10 cellular contexts compared by ENCODE assay signal in the genomic region with DNA sequence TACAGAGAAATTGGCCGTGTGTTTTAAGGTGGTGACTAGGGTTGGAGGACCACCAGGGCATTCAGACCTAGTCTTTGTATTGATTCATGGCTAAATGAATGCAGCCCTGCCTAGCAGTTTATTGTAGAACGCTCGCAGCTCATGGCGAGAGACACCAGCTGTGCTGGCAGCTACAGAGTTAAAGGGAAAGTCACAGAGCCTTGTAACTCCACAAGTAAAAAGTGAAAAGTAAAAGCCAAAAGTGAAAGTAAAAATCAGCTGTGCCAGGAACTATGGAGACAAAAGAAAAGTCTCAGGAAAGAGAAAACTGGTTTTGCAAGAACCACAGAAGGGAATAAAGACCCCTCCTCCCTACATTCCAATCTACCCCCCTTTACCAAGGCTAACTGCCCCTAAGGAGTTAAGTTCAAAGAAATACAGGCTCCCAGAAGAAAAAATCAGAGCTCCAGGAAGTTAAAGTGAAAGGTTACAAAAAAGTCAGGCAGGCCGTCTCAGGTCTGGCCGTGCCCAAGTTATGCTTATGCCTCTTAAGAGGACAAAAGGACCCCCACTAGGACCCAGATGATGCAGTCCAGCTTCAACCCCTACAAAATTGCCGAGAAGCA. TPM values are rescaled to one million over a fixed set of nuclear protein-coding genes. Genes with fewer than 3 reads are reported as not detected.
DNase-seq lines count a peak whose midpoint lies in the region; ATAC-seq, FAIRE-seq and TF ChIP-seq lines count a peak whose summit lies in the region.
"Had no signal": no experiment of that assay in that cellular context is flagged by ENCODE, and none has a peak within 500 bp of the region (broad histone marks: within the 10 kb centered on the region; RNA-seq: fewer than 3 reads in every experiment).

No MANE protein-coding gene starts in this region.

- TF ChIP-seq CTCF in Loucy (conservative IDR thresholded peaks at IDR 0.05; ENCODE audit: low read length) (no peak), MCF 10A (IDR thresholded peaks at IDR 0.05; ENCODE audit: unreplicated experiment) (no peak), keratinocyte (optimal IDR thresholded peaks at IDR 0.05 in 1 of 3, IDR thresholded peaks at IDR 0.05 in 1 of 3, conservative IDR thresholded peaks at IDR 0.05 in 1 of 3; ENCODE audit: extremely low read depth in 1 of 3, insufficient read depth in 2 of 3, low read length in 3 of 3) (no peak)

- H3K9me3 Mint-ChIP-seq in MCF 10A (ENCODE audit: unreplicated experiment): no peaks in the 10 kb centered on the region
- H3K9me3 Mint-ChIP-seq: activated naive CD4-positive, alpha-beta T cell treated with anti-CD3 and anti-CD28 coated beads, Interleukin-2, amount 50 U/mL, for 24 hours had no signal

- peak; percentile 56 for FAIRE-seq in keratinocyte (lab: Jason Lieb, UNC)

- DNase-seq in DMS 273 (lab: John Stamatoyannopoulos, UW; ENCODE audit: unreplicated experiment) (peak; percentile 24), DMS 273 treated with DMSO at 0.1 percent for 48 hours (lab: John Stamatoyannopoulos, UW) (no peak), MCF 10A (ENCODE audit: unreplicated experiment) (peak; percentile 52), keratinocyte (ENCODE audit: low read depth, low spot score) (no peak), NCI-H146 (lab: John Stamatoyannopoulos, UW) (no peak)
- peak; percentile 30 for DNase-seq in stimulated activated naive CD8-positive, alpha-beta T cell treated with anti-CD3 and anti-CD28 coated beads, Interleukin-15, Interleukin-2, amounts not matched to agents 100 U/mL and 50 U/mL, for 24 hours

- no peaks in the 10 kb centered on the region for H3K27me3 Mint-ChIP-seq in MCF 10A (ENCODE audit: insufficient read depth, unreplicated experiment)
- H3K27me3 Mint-ChIP-seq: activated naive CD4-positive, alpha-beta T cell treated with anti-CD3 and anti-CD28 coated beads, Interleukin-2, amount 50 U/mL, for 24 hours had no signal

- H3K4me2 ChIP-seq in Loucy (ENCODE audit: low read depth, low read length, poor library complexity, severe bottlenecking): peak overlapping the region; percentile 85
- H3K4me2 ChIP-seq in keratinocyte (ENCODE audit: control insufficient read depth, extremely low read depth, insufficient read depth, low read depth, low read length): peak overlapping the region; percentile 100

- H2AFZ ChIP-seq in Loucy (ENCODE audit: low read length) (peak overlapping the region; percentile 98), keratinocyte (ENCODE audit: control insufficient read depth, low read length) (peak overlapping the region; percentile 91)

- no peaks in the 10 kb centered on the region for H3K36me3 ChIP-seq in Loucy (ENCODE audit: insufficient read depth, low read length)
- H3K36me3 ChIP-seq in keratinocyte (ENCODE audit: control insufficient read depth in 2 of 2, extremely low read depth in 1 of 2, insufficient read depth in 2 of 2, low read length in 2 of 2): no peaks in the 10 kb centered on the region

- H3K4me1 Mint-ChIP-seq in MCF 10A (ENCODE audit: insufficient read depth, unreplicated experiment): peaks cover 13% of the 10 kb centered on the region

- dilution Hi-C loops in keratinocyte (cut with MboI; ENCODE audit: extremely low pct_ligation_motif_present, low sequenced_read_pairs): no loop called here

- H3K9me2 ChIP-seq in Loucy (replicated peaks; ENCODE audit: low read depth, low read length): no peaks in the 10 kb centered on the region

- CTCF ChIA-PET in MCF 10A (lab: Yijun Ruan, JAX): interaction anchor here (0.7 to 1.3 kb wide), 4 partner anchors 31 to 338 kb away, joined by 3 to 6 read pairs (median 4); no protein-coding TSS in a partner anchor

- H3K4me1 ChIP-seq in Loucy (ENCODE audit: insufficient read depth, low read length, poor library complexity, severe bottlenecking): peaks cover 18% of the 10 kb centered on the region
- H3K4me1 ChIP-seq in keratinocyte (ENCODE audit: control insufficient read depth, extremely low read depth, insufficient read depth, low read length): peaks cover 42% of the 10 kb centered on the region

- peak overlapping the region; percentile 87 for H3K27ac ChIP-seq in keratinocyte (ENCODE audit: control insufficient read depth, insufficient read depth, low read length)
- H3K27ac ChIP-seq: 22Rv1 had no signal

- H3K27ac Mint-ChIP-seq in MCF 10A (ENCODE audit: low read depth, unreplicated experiment): no peak overlapping the region
- H3K27ac Mint-ChIP-seq: activated naive CD4-positive, alpha-beta T cell treated with anti-CD3 and anti-CD28 coated beads, Interleukin-2, amount 50 U/mL, for 24 hours had no signal

- POLR2A ChIA-PET in MCF 10A (lab: Yijun Ruan, JAX): interaction anchor here (0.6 to 7.9 kb wide), 22 partner anchors 9 to 308 kb away, joined by 3 to 177 read pairs (median 4); a partner anchor contains a TSS

- H3K4me3 Mint-ChIP-seq in MCF 10A (ENCODE audit: unreplicated experiment): no peak overlapping the region
- H3K4me3 Mint-ChIP-seq: activated naive CD4-positive, alpha-beta T cell treated with anti-CD3 and anti-CD28 coated beads, Interleukin-2, amount 50 U/mL, for 24 hours had no signal

- H3K9me1 ChIP-seq in keratinocyte (ENCODE audit: control insufficient read depth, extremely low read depth, insufficient read depth, low read length): no peaks in the 10 kb centered on the region

- no peaks in the 10 kb centered on the region for H3K79me2 ChIP-seq in Loucy (ENCODE audit: insufficient read depth, low read length)
- H3K79me2 ChIP-seq in keratinocyte (ENCODE audit: control insufficient read depth, insufficient read depth, low read length): no peaks in the 10 kb centered on the region

- no TSS peak for BruUV-seq in MCF 10A (replicated peaks; lab: Mats Ljungman, UMichigan)

- intact Hi-C loops in MCF 10A (cut with micrococcal nuclease): loop anchor here (2.0 kb wide), 1 partner anchor 53 kb away; no protein-coding TSS in a partner anchor

- no peaks in the 10 kb centered on the region for H3K27me3 ChIP-seq in Loucy (ENCODE audit: insufficient read depth, low read length, poor library complexity, severe bottlenecking)
- no peaks in the 10 kb centered on the region for H3K27me3 ChIP-seq in keratinocyte (ENCODE audit: control insufficient read depth, extremely low read depth, insufficient read depth, low read length)

- no peaks in the 10 kb centered on the region for H3F3A ChIP-seq in Loucy (ENCODE audit: low read depth)

- H3K4me3 ChIP-seq in Loucy (ENCODE audit: low read length, poor library complexity, severe bottlenecking): peak overlapping the region; percentile 77
- H3K4me3 ChIP-seq in keratinocyte (ENCODE audit: control insufficient read depth in 2 of 3, extremely low read depth in 1 of 3, insufficient read depth in 2 of 3, low read depth in 1 of 3, low read length in 3 of 3): peak overlapping the region; percentile 20 to 79 (median 55)

- peak overlapping the region; percentile 64 for H3K9ac ChIP-seq in Loucy (ENCODE audit: low read depth, low read length, poor library complexity, severe bottlenecking)
- peak overlapping the region; percentile 88 for H3K9ac ChIP-seq in keratinocyte (ENCODE audit: control insufficient read depth, extremely low read depth, insufficient read depth, low read length)

- no peaks in the 10 kb centered on the region for H3K36me3 Mint-ChIP-seq in MCF 10A (ENCODE audit: insufficient read depth, unreplicated experiment)

- peak; percentile 26 for ATAC-seq in stimulated activated naive CD8-positive, alpha-beta T cell treated with anti-CD3 and anti-CD28 coated beads, Interleukin-15, Interleukin-2, amounts not matched to agents 100 U/mL and 50 U/mL, for 24 hours
- no peak for ATAC-seq in HG02870 (IDR thresholded peaks at IDR 0.05; ENCODE audit: unreplicated experiment)

- no peaks in the 10 kb centered on the region for H3K9me3 ChIP-seq in Loucy (ENCODE audit: insufficient read depth, low read depth, low read length)
- no peaks in the 10 kb centered on the region for H3K9me3 ChIP-seq in keratinocyte (ENCODE audit: control insufficient read depth, low read depth, low read length)

- no peaks in the 10 kb centered on the region for H4K20me1 ChIP-seq in Loucy (ENCODE audit: insufficient read depth, low read length, poor library complexity, severe bottlenecking)
- no peaks in the 10 kb centered on the region for H4K20me1 ChIP-seq in keratinocyte (ENCODE audit: control insufficient read depth, extremely low read depth, insufficient read depth, low read length)

RNA-seq across cellular contexts. Expression of a gene that starts 46.4 kb away (rescaled TPM):
- 43.8 and 51.0 TPM in 2 replicates for total RNA-seq in MCF 10A (2022)
- polyA plus RNA-seq in keratinocyte: 15.2 to 38.1 TPM (median 30.3 TPM) in 3 replicates
- polyA plus RNA-seq in keratinocyte (2011; ENCODE audit: low read depth): 9.5 TPM
- polyA plus RNA-seq in keratinocyte (2011; cell fraction: cytosol; rRNA removed): 5.0 and 10.6 TPM in 2 replicates
- polyA plus RNA-seq in keratinocyte (2011; cell fraction: nucleus; rRNA removed): 26.5 and 37.8 TPM in 2 replicates
- 12.7 and 16.7 TPM in 2 replicates for polyA plus RNA-seq in keratinocyte (2012; ENCODE audit: low replicate concordance)
- 56.9 to 163 TPM (median 162 TPM) in 3 replicates for polyA minus RNA-seq in keratinocyte
- 17.3 TPM for polyA minus RNA-seq in keratinocyte (2011; cell fraction: cytosol; rRNA and poly(A)+ RNA removed)
- 93.7 and 113 TPM in 2 replicates for polyA minus RNA-seq in keratinocyte (2011; cell fraction: nucleus; rRNA and poly(A)+ RNA removed)

RNA-seq across cellular contexts. Expression of a gene that starts 47.0 kb away (rescaled TPM):
- 0.17 TPM in 1 of 2 replicates, not detected in the other for total RNA-seq in MCF 10A (2022)
- 0.08 to 0.27 TPM (median 0.17 TPM) in 3 replicates for polyA plus RNA-seq in keratinocyte
- not detected for polyA plus RNA-seq in keratinocyte (2011; ENCODE audit: low read depth)
- 0.02 and 0.05 TPM in 2 replicates for polyA plus RNA-seq in keratinocyte (2011; cell fraction: cytosol; rRNA removed)
- 0.28 and 0.43 TPM in 2 replicates for polyA plus RNA-seq in keratinocyte (2011; cell fraction: nucleus; rRNA removed)
- polyA plus RNA-seq in keratinocyte (2012; ENCODE audit: low replicate concordance): 0.14 and 0.17 TPM in 2 replicates
- 0.20 TPM in 1 of 3 replicates, not detected in the others for polyA minus RNA-seq in keratinocyte
- not detected for polyA minus RNA-seq in keratinocyte (2011; cell fraction: cytosol; rRNA and poly(A)+ RNA removed)
- polyA minus RNA-seq in keratinocyte (2011; cell fraction: nucleus; rRNA and poly(A)+ RNA removed): 0.42 TPM in 1 of 2 replicates, not detected in the other

RNA-seq across cellular contexts. Expression of a gene that starts 54.9 kb away (rescaled TPM):
- 126 and 143 TPM in 2 replicates for total RNA-seq in MCF 10A (2022)
- polyA plus RNA-seq in keratinocyte: 109 to 124 TPM (median 110 TPM) in 3 replicates
- 64.9 TPM for polyA plus RNA-seq in keratinocyte (2011; ENCODE audit: low read depth)
- 74.6 and 106 TPM in 2 replicates for polyA plus RNA-seq in keratinocyte (2011; cell fraction: cytosol; rRNA removed)
- 115 and 147 TPM in 2 replicates for polyA plus RNA-seq in keratinocyte (2011; cell fraction: nucleus; rRNA removed)
- polyA plus RNA-seq in keratinocyte (2012; ENCODE audit: low replicate concordance): 71.1 and 118 TPM in 2 replicates
- 53.6 to 190 TPM (median 129 TPM) in 3 replicates for polyA minus RNA-seq in keratinocyte
- polyA minus RNA-seq in keratinocyte (2011; cell fraction: cytosol; rRNA and poly(A)+ RNA removed): 54.1 TPM
- 48.5 and 79.0 TPM in 2 replicates for polyA minus RNA-seq in keratinocyte (2011; cell fraction: nucleus; rRNA and poly(A)+ RNA removed)

RNA-seq across cellular contexts. Expression of a gene that starts 55.2 kb away (rescaled TPM):
- 132 and 152 TPM in 2 replicates for total RNA-seq in MCF 10A (2022)
- 150 to 156 TPM (median 151 TPM) in 3 replicates for polyA plus RNA-seq in keratinocyte
- 272 TPM for polyA plus RNA-seq in keratinocyte (2011; ENCODE audit: low read depth)
- 129 and 140 TPM in 2 replicates for polyA plus RNA-seq in keratinocyte (2011; cell fraction: cytosol; rRNA removed)
- polyA plus RNA-seq in keratinocyte (2011; cell fraction: nucleus; rRNA removed): 166 and 183 TPM in 2 replicates
- polyA plus RNA-seq in keratinocyte (2012; ENCODE audit: low replicate concordance): 142 and 155 TPM in 2 replicates
- polyA minus RNA-seq in keratinocyte: 144 to 184 TPM (median 175 TPM) in 3 replicates
- polyA minus RNA-seq in keratinocyte (2011; cell fraction: cytosol; rRNA and poly(A)+ RNA removed): 107 TPM
- 84.4 and 157 TPM in 2 replicates for polyA minus RNA-seq in keratinocyte (2011; cell fraction: nucleus; rRNA and poly(A)+ RNA removed)

Comparison
In these comparisons a context has a peak if more than half of its experiments do, and no peak if none do; other contexts are left out.
1. DNase-seq: peak in DMS 273 (single experiment), MCF 10A (single experiment) and stimulated activated naive CD8-positive, alpha-beta T cell treated with anti-CD3 and anti-CD28 coated beads, Interleukin-15, Interleukin-2, amounts not matched to agents 100 U/mL and 50 U/mL, for 24 hours (single experiment); none in DMS 273 treated with DMSO at 0.1 percent for 48 hours (single experiment), keratinocyte (single experiment) and NCI-H146 (single experiment).